Comparison of ENCODE assay signal across 1 cellular context in genomic region chr3:53269888-53270880, GRCh38.
A peak's percentile ranks its signal among the peaks of the same experiment; 100 is the strongest.
TF ChIP-seq lines count a peak whose summit lies in the region.

No MANE protein-coding gene starts in this region.

TF ChIP-seq in K562, 482 proteins besides CTCF, POLR2A, EP300 and RAD21 (continued from another document and continues in another):
- TF ChIP-seq DPF2 (IDR thresholded peaks at IDR 0.05) = peak; percentile 86
- TF ChIP-seq SREBF1 (IDR thresholded peaks at IDR 0.05; ENCODE audit: borderline replicate concordance, low read depth, low read length) = no peak
- 0 out of 2 replicates have a peak, but pooled peaks have one; percentile 52 for TF ChIP-seq TRIM28 (IDR thresholded peaks at IDR 0.05)
- TF ChIP-seq, protein P1, sequence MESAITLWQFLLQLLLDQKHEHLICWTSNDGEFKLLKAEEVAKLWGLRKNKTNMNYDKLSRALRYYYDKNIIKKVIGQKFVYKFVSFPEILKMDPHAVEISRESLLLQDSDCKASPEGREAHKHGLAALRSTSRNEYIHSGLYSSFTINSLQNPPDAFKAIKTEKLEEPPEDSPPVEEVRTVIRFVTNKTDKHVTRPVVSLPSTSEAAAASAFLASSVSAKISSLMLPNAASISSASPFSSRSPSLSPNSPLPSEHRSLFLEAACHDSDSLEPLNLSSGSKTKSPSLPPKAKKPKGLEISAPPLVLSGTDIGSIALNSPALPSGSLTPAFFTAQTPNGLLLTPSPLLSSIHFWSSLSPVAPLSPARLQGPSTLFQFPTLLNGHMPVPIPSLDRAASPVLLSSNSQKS (CRISPR knock-in tag; IDR thresholded peaks at IDR 0.05) = no peak
- TF ChIP-seq RFX7 (CRISPR knock-in tag; IDR thresholded peaks at IDR 0.05) = no peak
- 0 out of 2 replicates have a peak, but pooled peaks have one; percentile 37 for TF ChIP-seq ZNF24 (IDR thresholded peaks at IDR 0.05)
- no peak for TF ChIP-seq CBX2 (IDR thresholded peaks at IDR 0.05; ENCODE audit: insufficient read depth, low read length, poor library complexity, severe bottlenecking)
- 0 out of 2 replicates have a peak, but pooled peaks have one; percentile 11 for TF ChIP-seq ZBTB40 (IDR thresholded peaks at IDR 0.05)
- no peak for TF ChIP-seq ZBTB40 (CRISPR knock-in tag; IDR thresholded peaks at IDR 0.05)
- peak; percentile 27; the same call in 1 of the 2 replicates for TF ChIP-seq SOX6 (IDR thresholded peaks at IDR 0.05)
- no peak for TF ChIP-seq ZNF561 (CRISPR knock-in tag; conservative IDR thresholded peaks at IDR 0.05)
- TF ChIP-seq ZNF644 (tag; IDR thresholded peaks at IDR 0.05; ENCODE audit: low read depth) = peak; percentile 83; the same call in 1 of the 2 replicates
- TF ChIP-seq CHAMP1 (IDR thresholded peaks at IDR 0.05) = no peak
- TF ChIP-seq CBFA2T2 (conservative IDR thresholded peaks at IDR 0.05) = no peak
- TF ChIP-seq MEF2D (tag; conservative IDR thresholded peaks at IDR 0.05; ENCODE audit: low read depth) = peak; percentile 70
- no peak for TF ChIP-seq ZNF232 (CRISPR knock-in tag; IDR thresholded peaks at IDR 0.05)
- TF ChIP-seq CC2D1A (IDR thresholded peaks at IDR 0.05) = no peak
- TF ChIP-seq ASH1L (IDR thresholded peaks at IDR 0.05; ENCODE audit: borderline replicate concordance, low read depth, partially characterized antibody) = no peak
- no peak for TF ChIP-seq POLR3A (IDR thresholded peaks at IDR 0.05; ENCODE audit: borderline replicate concordance, extremely low read depth, insufficient read depth, insufficient read length)
- TF ChIP-seq, protein P2, sequence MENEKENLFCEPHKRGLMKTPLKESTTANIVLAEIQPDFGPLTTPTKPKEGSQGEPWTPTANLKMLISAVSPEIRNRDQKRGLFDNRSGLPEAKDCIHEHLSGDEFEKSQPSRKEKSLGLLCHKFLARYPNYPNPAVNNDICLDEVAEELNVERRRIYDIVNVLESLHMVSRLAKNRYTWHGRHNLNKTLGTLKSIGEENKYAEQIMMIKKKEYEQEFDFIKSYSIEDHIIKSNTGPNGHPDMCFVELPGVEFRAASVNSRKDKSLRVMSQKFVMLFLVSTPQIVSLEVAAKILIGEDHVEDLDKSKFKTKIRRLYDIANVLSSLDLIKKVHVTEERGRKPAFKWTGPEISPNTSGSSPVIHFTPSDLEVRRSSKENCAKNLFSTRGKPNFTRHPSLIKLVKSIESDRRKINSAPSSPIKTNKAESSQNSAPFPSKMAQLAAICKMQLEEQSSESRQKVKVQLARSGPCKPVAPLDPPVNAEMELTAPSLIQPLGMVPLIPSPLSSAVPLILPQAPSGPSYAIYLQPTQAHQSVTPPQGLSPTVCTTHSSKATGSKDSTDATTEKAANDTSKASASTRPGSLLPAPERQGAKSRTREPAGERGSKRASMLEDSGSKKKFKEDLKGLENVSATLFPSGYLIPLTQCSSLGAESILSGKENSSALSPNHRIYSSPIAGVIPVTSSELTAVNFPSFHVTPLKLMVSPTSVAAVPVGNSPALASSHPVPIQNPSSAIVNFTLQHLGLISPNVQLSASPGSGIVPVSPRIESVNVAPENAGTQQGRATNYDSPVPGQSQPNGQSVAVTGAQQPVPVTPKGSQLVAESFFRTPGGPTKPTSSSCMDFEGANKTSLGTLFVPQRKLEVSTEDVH (IDR thresholded peaks at IDR 0.05; ENCODE audit: low read depth, partially characterized antibody) = no peak
- peak; percentile 63 for TF ChIP-seq TAF7 (tag; IDR thresholded peaks at IDR 0.05)
- TF ChIP-seq ZNF274 (IDR thresholded peaks at IDR 0.05; ENCODE audit: borderline replicate concordance, low read depth, low read length) = no peak
- TF ChIP-seq MCM7 (IDR thresholded peaks at IDR 0.05) = peak in 1 of 2 experiments; percentile 93; a peak in 1 of 4 replicates
- TF ChIP-seq, protein P3, sequence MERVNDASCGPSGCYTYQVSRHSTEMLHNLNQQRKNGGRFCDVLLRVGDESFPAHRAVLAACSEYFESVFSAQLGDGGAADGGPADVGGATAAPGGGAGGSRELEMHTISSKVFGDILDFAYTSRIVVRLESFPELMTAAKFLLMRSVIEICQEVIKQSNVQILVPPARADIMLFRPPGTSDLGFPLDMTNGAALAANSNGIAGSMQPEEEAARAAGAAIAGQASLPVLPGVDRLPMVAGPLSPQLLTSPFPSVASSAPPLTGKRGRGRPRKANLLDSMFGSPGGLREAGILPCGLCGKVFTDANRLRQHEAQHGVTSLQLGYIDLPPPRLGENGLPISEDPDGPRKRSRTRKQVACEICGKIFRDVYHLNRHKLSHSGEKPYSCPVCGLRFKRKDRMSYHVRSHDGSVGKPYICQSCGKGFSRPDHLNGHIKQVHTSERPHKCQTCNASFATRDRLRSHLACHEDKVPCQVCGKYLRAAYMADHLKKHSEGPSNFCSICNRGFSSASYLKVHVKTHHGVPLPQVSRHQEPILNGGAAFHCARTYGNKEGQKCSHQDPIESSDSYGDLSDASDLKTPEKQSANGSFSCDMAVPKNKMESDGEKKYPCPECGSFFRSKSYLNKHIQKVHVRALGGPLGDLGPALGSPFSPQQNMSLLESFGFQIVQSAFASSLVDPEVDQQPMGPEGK (CRISPR knock-in tag; IDR thresholded peaks at IDR 0.05; ENCODE audit: borderline replicate concordance) = peak; percentile 32; the same call in 1 of the 2 replicates
- peak; percentile 28; the same call in 1 of the 2 replicates for TF ChIP-seq ZNF133 (CRISPR knock-in tag; IDR thresholded peaks at IDR 0.05)
- peak; percentile 100 for TF ChIP-seq MAFG (tag; conservative IDR thresholded peaks at IDR 0.05)
- TF ChIP-seq ZNF408 (CRISPR knock-in tag; IDR thresholded peaks at IDR 0.05; ENCODE audit: low read depth) = no peak
- TF ChIP-seq RFX5 (IDR thresholded peaks at IDR 0.05; ENCODE audit: low read depth, low read length) = no peak
- TF ChIP-seq C11orf30 (IDR thresholded peaks at IDR 0.05; ENCODE audit: low read depth) = peak; percentile 100
- TF ChIP-seq TAF1 (IDR thresholded peaks at IDR 0.05; ENCODE audit: control insufficient read depth, extremely low read depth, insufficient read depth, low read length, severe bottlenecking) = peak; percentile 67
- no peak; the same call in 1 of the 2 replicates for TF ChIP-seq ARID3B (CRISPR knock-in tag; IDR thresholded peaks at IDR 0.05; ENCODE audit: borderline replicate concordance)
- no peak for TF ChIP-seq ZNF146 (CRISPR knock-in tag; IDR thresholded peaks at IDR 0.05; ENCODE audit: unreplicated experiment)
- no peak for TF ChIP-seq ZNF57 (CRISPR knock-in tag; IDR thresholded peaks at IDR 0.05)
- no peak for TF ChIP-seq ZNF347 (CRISPR knock-in tag; IDR thresholded peaks at IDR 0.05; ENCODE audit: low read depth)
- peak; percentile 49; the same call in 1 of the 2 replicates for TF ChIP-seq REST (CRISPR knock-in tag; IDR thresholded peaks at IDR 0.05; ENCODE audit: low read depth)
- TF ChIP-seq ZNF583 (CRISPR knock-in tag; IDR thresholded peaks at IDR 0.05) = peak; percentile 95
- no peak for TF ChIP-seq TCF7L2 (IDR thresholded peaks at IDR 0.05; ENCODE audit: low read depth, low read length)
- TF ChIP-seq FOS (IDR thresholded peaks at IDR 0.05; ENCODE audit: extremely low read depth, insufficient read length) = no peak
- TF ChIP-seq TCFL5 (CRISPR knock-in tag; conservative IDR thresholded peaks at IDR 0.05) = no peak
